Comparison of ENCODE assay signal across 1 cellular context in genomic region chr16:11224894-11225676, GRCh38.
TF ChIP-seq lines count a peak whose summit lies in the region.

No MANE protein-coding gene starts in this region.

TF ChIP-seq in GM12878, 131 proteins besides CTCF, POLR2A, EP300 and RAD21 (continues in another document):
- TF ChIP-seq TAF1 (IDR thresholded peaks at IDR 0.05; ENCODE audit: borderline replicate concordance, low read depth, low read length) (no peak), EZH2 (IDR thresholded peaks at IDR 0.05; ENCODE audit: borderline replicate concordance, control insufficient read depth, low read depth, low read length) (no peak), IKZF2 (IDR thresholded peaks at IDR 0.05) (peak; percentile 79 to 83; a peak in 3 of 4 replicates), ZNF207 (IDR thresholded peaks at IDR 0.05; ENCODE audit: borderline replicate concordance) (peak; percentile 56; the same call in 1 of the 2 replicates), CBX5 (IDR thresholded peaks at IDR 0.05; ENCODE audit: low read depth) (no peak; the same call in 1 of the 2 replicates), SP1 (IDR thresholded peaks at IDR 0.05; ENCODE audit: low read depth, low read length) (peak; percentile 63), BRCA1 (IDR thresholded peaks at IDR 0.05; ENCODE audit: low read depth, low read length) (no peak), USF2 (IDR thresholded peaks at IDR 0.05; ENCODE audit: borderline replicate concordance, low read depth, low read length) (no peak), JUND (IDR thresholded peaks at IDR 0.05; ENCODE audit: low read depth, low read length) (0 out of 2 replicates have a peak, but pooled peaks have one; percentile 5), MTA3 (IDR thresholded peaks at IDR 0.05; ENCODE audit: borderline replicate concordance, low read length) (no peak; the same call in 1 of the 2 replicates), NBN (IDR thresholded peaks at IDR 0.05) (peak; percentile 55; the same call in 1 of the 2 replicates), BCL11A (IDR thresholded peaks at IDR 0.05; ENCODE audit: low read depth, low read length) (peak; percentile 35; the same call in 1 of the 2 replicates), RUNX3 (IDR thresholded peaks at IDR 0.05; ENCODE audit: low read length) (peak; percentile 58), SIX5 (IDR thresholded peaks at IDR 0.05; ENCODE audit: low read depth, low read length, severe bottlenecking) (no peak), PAX8 (IDR thresholded peaks at IDR 0.05) (no peak), MLLT1 (IDR thresholded peaks at IDR 0.05) (0 out of 2 replicates have a peak, but pooled peaks have one; percentile 38), EED (IDR thresholded peaks at IDR 0.05; ENCODE audit: low read depth) (no peak), LARP7 (IDR thresholded peaks at IDR 0.05) (0 out of 2 replicates have a peak, but pooled peaks have one; percentile 41), ZNF217 (IDR thresholded peaks at IDR 0.05) (peak; percentile 92), IKZF1 (conservative IDR thresholded peaks at IDR 0.05) (peak; percentile 77), SKIL (IDR thresholded peaks at IDR 0.05; ENCODE audit: low read depth, poor library complexity, severe bottlenecking) (peak; percentile 41), E4F1 (IDR thresholded peaks at IDR 0.05; ENCODE audit: borderline replicate concordance, partially characterized antibody) (no peak), SMARCA5 (IDR thresholded peaks at IDR 0.05) (peak; percentile 98), SREBF1 (IDR thresholded peaks at IDR 0.05; ENCODE audit: low read length) (0 out of 2 replicates have a peak, but pooled peaks have one; percentile 22), NR2F1 (conservative IDR thresholded peaks at IDR 0.05) (peak; percentile 47; the same call in 1 of the 2 replicates), MAX (IDR thresholded peaks at IDR 0.05; ENCODE audit: low read depth, low read length) (0 out of 2 replicates have a peak, but pooled peaks have one; percentile 36), NFYA (IDR thresholded peaks at IDR 0.05; ENCODE audit: borderline replicate concordance, low read depth, low read length) (no peak), KLF5 (IDR thresholded peaks at IDR 0.05; ENCODE audit: partially characterized antibody) (no peak), ESRRA (IDR thresholded peaks at IDR 0.05; ENCODE audit: low read length) (peak; percentile 26), ZNF687 (IDR thresholded peaks at IDR 0.05) (peak; percentile 39; the same call in 1 of the 2 replicates), RELB (IDR thresholded peaks at IDR 0.05; ENCODE audit: low read depth) (peak; percentile 76; the same call in 1 of the 2 replicates), TBL1XR1 (IDR thresholded peaks at IDR 0.05; ENCODE audit: low read depth, low read length) (peak; percentile 94), BACH1 (IDR thresholded peaks at IDR 0.05; ENCODE audit: borderline replicate concordance) (peak; percentile 18; the same call in 1 of the 2 replicates), ASH2L (IDR thresholded peaks at IDR 0.05; ENCODE audit: borderline replicate concordance, low read depth) (0 out of 2 replicates have a peak, but pooled peaks have one; percentile 63), ETV6 (conservative IDR thresholded peaks at IDR 0.05 in 1 of 2, IDR thresholded peaks at IDR 0.05 in 1 of 2; ENCODE audit: borderline replicate concordance in 1 of 2, low read depth in 1 of 2) (peak in 1 of 2 experiments; percentile 42; a peak in 1 of 4 replicates), CREM (IDR thresholded peaks at IDR 0.05; ENCODE audit: low read depth) (peak; percentile 37; the same call in 1 of the 2 replicates), FOXK2 (IDR thresholded peaks at IDR 0.05) (no peak), EGR1 (IDR thresholded peaks at IDR 0.05; ENCODE audit: borderline replicate concordance in 1 of 2, low read depth in 2 of 2, low read length in 2 of 2) (peak in 1 of 2 experiments; percentile 24; a peak in 2 of 3 replicates), POLR2AphosphoS2 (IDR thresholded peaks at IDR 0.05; ENCODE audit: low read depth, low read length) (no peak), ATF7 (IDR thresholded peaks at IDR 0.05; ENCODE audit: low read depth) (peak; percentile 66), BCL3 (IDR thresholded peaks at IDR 0.05; ENCODE audit: borderline replicate concordance, insufficient read depth, low read depth, low read length, poor library complexity, severe bottlenecking) (peak; percentile 51), TCF12 (IDR thresholded peaks at IDR 0.05; ENCODE audit: low read depth, low read length) (peak; percentile 68; the same call in 1 of the 2 replicates), RBBP5 (conservative IDR thresholded peaks at IDR 0.05) (0 out of 2 replicates have a peak, but pooled peaks have one; percentile 30), IRF5 (IDR thresholded peaks at IDR 0.05; ENCODE audit: borderline replicate concordance) (no peak), RFX5 (IDR thresholded peaks at IDR 0.05; ENCODE audit: low read depth, low read length) (peak; percentile 16; the same call in 1 of the 2 replicates), TCF7 (IDR thresholded peaks at IDR 0.05; ENCODE audit: borderline replicate concordance) (no peak), ZSCAN29 (IDR thresholded peaks at IDR 0.05) (0 out of 2 replicates have a peak, but pooled peaks have one; percentile 58), NFXL1 (IDR thresholded peaks at IDR 0.05; ENCODE audit: borderline replicate concordance) (0 out of 2 replicates have a peak, but pooled peaks have one; percentile 84), STAT3 (IDR thresholded peaks at IDR 0.05; ENCODE audit: low read depth, low read length) (no peak), TCF3 (IDR thresholded peaks at IDR 0.05; ENCODE audit: borderline replicate concordance, insufficient read depth, low read depth, low read length) (0 out of 2 replicates have a peak, but pooled peaks have one; percentile 18), NR2C2 (IDR thresholded peaks at IDR 0.05; ENCODE audit: borderline replicate concordance, control insufficient read depth, insufficient read length, low read depth) (no peak)
